1 cellular context compared by ENCODE assay signal in genomic region chr2:42336361-42336965, GRCh38.
TF ChIP-seq lines count a peak whose summit lies in the region.

No MANE protein-coding gene starts in this region.

TF ChIP-seq in HepG2, 621 proteins besides CTCF, POLR2A, EP300 and RAD21 (continued from another document):
- TF ChIP-seq SETDB1 (CRISPR knock-in tag; IDR thresholded peaks at IDR 0.05; ENCODE audit: borderline replicate concordance) (no peak), ZNF629 (CRISPR knock-in tag; conservative IDR thresholded peaks at IDR 0.05) (no peak), NKX3-1 (CRISPR knock-in tag; IDR thresholded peaks at IDR 0.05) (no peak), FOXP1 (IDR thresholded peaks at IDR 0.05) (no peak), FOXP1 (CRISPR knock-in tag; IDR thresholded peaks at IDR 0.05) (no peak), GABPB1 (CRISPR knock-in tag; IDR thresholded peaks at IDR 0.05) (no peak)
